ENCODE assay signal across 12 cellular contexts in genomic region chr2:169006665-169007064, GRCh38. TPM values are rescaled to one million over a fixed set of nuclear protein-coding genes. Genes with fewer than 3 reads are reported as not detected.
"Had no signal": no experiment of that assay in that cellular context is flagged by ENCODE, and none has a peak within 500 bp of the region (broad histone marks: within the 10 kb centered on the region; RNA-seq: fewer than 3 reads in every experiment).

No MANE protein-coding gene starts in this region.

- H3K4me3 ChIP-seq: GM23248, HAP-1 had no signal

- H3K36me3 ChIP-seq: HAP-1 had no signal

- H3K9me3 ChIP-seq: HAP-1 had no signal

- H3K27ac ChIP-seq: GM23248, HL-60, KMS-11 had no signal

- ATAC-seq: HCT116 had no signal

- H3K4me1 ChIP-seq: HAP-1 had no signal

- DNase-seq: GM23248, GOT3, H7, HFFc6, IMR-90, KBM-7 had no signal

RNA-seq across cellular contexts. Expression of gene ABCB11, which starts 24.5 kb away (rescaled TPM):
- total RNA-seq: GM23248, H4, HT-29, IMR-90 had no signal
